25 cellular contexts compared by ENCODE assay signal in genomic region chr10:17190602-17191001, GRCh38.
"Had no signal": no experiment of that assay in that cellular context is flagged by ENCODE, and none has a peak within 500 bp of the region (broad histone marks: within the 10 kb centered on the region; RNA-seq: fewer than 3 reads in every experiment).

No MANE protein-coding gene starts in this region.

- H3K9me3 Mint-ChIP-seq: activated CD4-positive, alpha-beta memory T cell treated with anti-CD3 and anti-CD28 coated beads for 36 hours; activated naive CD4-positive, alpha-beta T cell treated with anti-CD3 and anti-CD28 coated beads, Interleukin-2, amount 50 U/mL, for 72 hours; activated naive CD8-positive, alpha-beta T cell treated with anti-CD3 and anti-CD28 coated beads, Interleukin-2, amount 50 U/mL, for 24 hours; activated T-cell treated with anti-CD3 and anti-CD28 coated beads, Interleukin-2, amount 50 U/mL, for 4 hours; T-helper 1 cell treated with Interleukin-12 subunit alpha and Interleukin-12 subunit beta and Interleukin-4 antibody, amounts not matched to agents 30 μg/mL and 1 μg/mL, for 36 hours had no signal

- H3K4me3 Mint-ChIP-seq: activated CD4-positive, alpha-beta memory T cell treated with anti-CD3 and anti-CD28 coated beads for 36 hours; activated CD4-positive, alpha-beta T cell treated with anti-CD3 and anti-CD28 coated beads, Interleukin-2, amount 10 ng/mL, durations not matched to agents 7 days and 5 days; activated naive CD8-positive, alpha-beta T cell treated with anti-CD3 and anti-CD28 coated beads, Interleukin-2, amount 50 U/mL, for 24 hours; activated T-cell treated with anti-CD3 and anti-CD28 coated beads, Interleukin-2, amount 50 U/mL, for 4 hours; T-helper 1 cell treated with Interleukin-12 subunit alpha and Interleukin-12 subunit beta and Interleukin-4 antibody, amounts not matched to agents 30 μg/mL and 1 μg/mL, for 36 hours had no signal

- H3K36me3 Mint-ChIP-seq: activated naive CD4-positive, alpha-beta T cell treated with anti-CD3 and anti-CD28 coated beads, Interleukin-2, amount 50 U/mL, for 72 hours had no signal

- H3K27me3 Mint-ChIP-seq: activated CD4-positive, alpha-beta memory T cell treated with anti-CD3 and anti-CD28 coated beads for 36 hours; activated CD4-positive, alpha-beta T cell treated with anti-CD3 and anti-CD28 coated beads, Interleukin-2, amount 10 ng/mL, durations not matched to agents 7 days and 5 days; activated naive CD8-positive, alpha-beta T cell treated with anti-CD3 and anti-CD28 coated beads, Interleukin-2, amount 50 U/mL, for 24 hours had no signal

- H3K27ac ChIP-seq: brain microvascular endothelial cell, cardiac muscle cell, KMS-11, SJSA1 had no signal

- H3K9ac ChIP-seq: KMS-11 had no signal

- ATAC-seq: activated naive CD4-positive, alpha-beta T cell treated with anti-CD3 and anti-CD28 coated beads, Interleukin-2, amount 50 U/mL, for 72 hours; activated naive CD8-positive, alpha-beta T cell treated with anti-CD3 and anti-CD28 coated beads, Interleukin-2, amount 50 U/mL, for 24 hours; activated T-cell treated with anti-CD3 and anti-CD28 coated beads, Interleukin-2, amount 50 U/mL, for 4 hours had no signal

- H3K27ac Mint-ChIP-seq: activated CD4-positive, alpha-beta memory T cell treated with anti-CD3 and anti-CD28 coated beads for 36 hours; activated CD4-positive, alpha-beta T cell treated with anti-CD3 and anti-CD28 coated beads, Interleukin-2, amount 10 ng/mL, durations not matched to agents 7 days and 5 days; activated naive CD8-positive, alpha-beta T cell treated with anti-CD3 and anti-CD28 coated beads, Interleukin-2, amount 50 U/mL, for 24 hours; T-helper 1 cell treated with Interleukin-12 subunit alpha and Interleukin-12 subunit beta and Interleukin-4 antibody, amounts not matched to agents 30 μg/mL and 1 μg/mL, for 36 hours had no signal

- DNase-seq: activated CD4-positive, alpha-beta memory T cell treated with anti-CD3 and anti-CD28 coated beads for 36 hours; activated CD4-positive, alpha-beta T cell treated with anti-CD3 and anti-CD28 coated beads, Interleukin-2, amount 10 ng/mL, durations not matched to agents 7 days and 5 days; activated CD4-positive, CD25-positive, alpha-beta regulatory T cell; activated CD8-positive, alpha-beta memory T cell treated with anti-CD3 and anti-CD28 coated beads for 24 hours; activated effector memory CD4-positive, alpha-beta T cell treated with anti-CD3 and anti-CD28 coated beads, Interleukin-2, amount 50 U/mL, for 16 hours; activated naive CD4-positive, alpha-beta T cell treated with Interleukin-2 at 50 U/mL for 16 hours; activated naive CD8-positive, alpha-beta T cell treated with anti-CD3 and anti-CD28 coated beads, Interleukin-2, amount 50 U/mL, for 24 hours; activated T-cell treated with anti-CD3 and anti-CD28 coated beads, Interleukin-2, amount 50 U/mL, for 4 hours; amniotic stem cell; brain microvascular endothelial cell; NCI-H1092 treated with DMSO at 0.1 percent for 48 hours; NCI-H1417 treated with DMSO at 0.1 percent for 48 hours; NCI-H187; NCI-H2081; NCI-H510A treated with DMSO at 0.1 percent for 48 hours; NCI-H69; NK-92 treated with Interleukin-12 subunit alpha and Interleukin-12 subunit beta, amount 100 ng/mL, for 24 hours; SHP77; T-helper 9 cell had no signal

- H3K4me3 ChIP-seq: cardiac muscle cell, SJSA1 had no signal

- H3K27me3 ChIP-seq: ascending aorta, brain microvascular endothelial cell, cardiac muscle cell, SJSA1 had no signal

- H3K36me3 ChIP-seq: ascending aorta, brain microvascular endothelial cell, cardiac muscle cell had no signal

- H3K9me3 ChIP-seq: ascending aorta, SJSA1 had no signal

- H3K4me2 ChIP-seq: KMS-11 had no signal
